8 cellular contexts compared by ENCODE assay signal in the genomic region with DNA sequence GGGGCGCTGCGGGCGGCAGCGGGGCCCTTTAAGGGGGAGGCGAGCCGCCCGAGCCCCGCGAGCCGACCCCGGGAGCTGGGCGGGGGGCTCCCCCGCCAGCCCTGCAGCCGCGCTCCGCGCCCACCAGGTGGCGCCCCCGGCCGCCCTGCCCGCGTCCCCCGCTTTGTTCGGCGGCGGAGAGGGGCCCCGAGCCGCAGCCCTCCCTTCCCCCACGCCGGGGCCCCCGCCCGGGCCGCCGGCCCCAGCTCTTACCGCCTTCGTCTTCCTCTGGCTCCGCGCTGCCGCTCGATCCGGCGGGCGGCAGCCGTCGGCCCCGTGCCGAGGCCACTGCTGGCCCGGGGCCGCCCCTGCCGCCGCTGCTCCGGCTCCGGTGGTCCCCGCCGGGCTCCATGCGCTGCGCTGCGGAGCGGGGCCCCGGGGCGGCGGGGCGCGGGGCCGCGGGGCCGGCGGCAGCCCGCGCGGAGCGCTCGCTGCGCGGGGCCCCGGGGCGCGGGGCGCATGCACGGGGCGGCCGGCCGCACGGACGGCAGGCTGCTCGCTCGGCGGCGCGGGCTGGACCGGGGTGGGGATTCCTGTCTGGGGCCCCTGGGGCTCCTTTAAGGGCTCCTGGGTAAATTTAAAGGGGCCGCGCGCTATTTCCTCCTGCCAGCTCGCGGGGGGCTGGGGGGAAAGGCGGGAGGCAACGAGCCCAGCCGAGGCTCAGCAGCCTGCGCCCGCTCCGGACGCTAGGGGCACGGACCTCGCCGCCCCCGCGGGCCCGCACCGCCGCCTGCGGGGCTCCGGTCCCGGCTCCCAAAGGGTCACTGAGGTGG. TPM values are rescaled to one million over a fixed set of nuclear protein-coding genes. Genes with fewer than 3 reads are reported as not detected.
DNase-seq lines count a peak whose midpoint lies in the region; ATAC-seq, FAIRE-seq and TF ChIP-seq lines count a peak whose summit lies in the region.

Gene ZFTA (minus strand): TSS at position 544 of the 812 bp plus-strand sequence. CDS start 153 bp downstream, at position 391.

- TF ChIP-seq CTCF in AG09319 (IDR thresholded peaks at IDR 0.05; ENCODE audit: low read depth, low read length) (peak; percentile 24), glutamatergic neuron (IDR thresholded peaks at IDR 0.05; ENCODE audit: partially characterized antibody, unreplicated experiment) (peak; percentile 68), osteocyte (IDR thresholded peaks at IDR 0.05) (peak; percentile 77), upper lobe of right lung (IDR thresholded peaks at IDR 0.05) (peak; percentile 39)

- peaks cover 8% of the 10 kb centered on the region for H3K4me1 Mint-ChIP-seq in glutamatergic neuron (ENCODE audit: low read depth, unreplicated experiment)
- peaks cover 28% of the 10 kb centered on the region for H3K4me1 Mint-ChIP-seq in osteocyte (ENCODE audit: unreplicated experiment)

- peak; percentile 67 to 70 for ATAC-seq in activated naive CD4-positive, alpha-beta T cell treated with anti-CD3 and anti-CD28 coated beads, Interleukin-2, amount 50 U/mL, for 72 hours
- ATAC-seq in upper lobe of right lung, result peak; percentile 75

- H3K9me3 Mint-ChIP-seq in activated naive CD4-positive, alpha-beta T cell treated with anti-CD3 and anti-CD28 coated beads, Interleukin-2, amount 50 U/mL, for 72 hours, result no peaks in the 10 kb centered on the region
- H3K9me3 Mint-ChIP-seq in glutamatergic neuron (ENCODE audit: unreplicated experiment) (peaks cover 28% of the 10 kb centered on the region), osteocyte (ENCODE audit: unreplicated experiment) (no peaks in the 10 kb centered on the region)

- intact Hi-C loops in upper lobe of right lung (cut with DNase I), result no loop called here

- H3K27me3 Mint-ChIP-seq in glutamatergic neuron (ENCODE audit: unreplicated experiment) (peaks cover 33% of the 10 kb centered on the region), osteocyte (ENCODE audit: unreplicated experiment) (no peaks in the 10 kb centered on the region)

- H3K36me3 ChIP-seq in SJCRH30 (peaks cover 6% of the 10 kb centered on the region; the same call in 1 of the 2 replicates), upper lobe of right lung (no peaks in the 10 kb centered on the region)

- no peaks in the 10 kb centered on the region for H3K9me3 ChIP-seq in SJCRH30 (replicated peaks)
- H3K9me3 ChIP-seq in upper lobe of right lung, result no peaks in the 10 kb centered on the region

- FAIRE-seq in GM19239 (lab: Jason Lieb, UNC) (no peak), HTR-8/SVneo (lab: Jason Lieb, UNC) (no peak)

- peaks cover 0 to 6% of the 10 kb centered on the region in 2 donors for H3K36me3 Mint-ChIP-seq in activated naive CD4-positive, alpha-beta T cell treated with anti-CD3 and anti-CD28 coated beads, Interleukin-2, amount 50 U/mL, for 72 hours
- H3K36me3 Mint-ChIP-seq in glutamatergic neuron (ENCODE audit: unreplicated experiment), result peaks cover 4% of the 10 kb centered on the region
- H3K36me3 Mint-ChIP-seq in osteocyte (ENCODE audit: unreplicated experiment), result peaks cover 6% of the 10 kb centered on the region

- H3K4me3 ChIP-seq in SJCRH30 (peak within 1 kb of the TSS; percentile 96), upper lobe of right lung (peak within 1 kb of the TSS; percentile 82)

- DNase-seq in AG09319 (ENCODE audit: extremely low read depth, low read depth), result no peak
- peak; percentile 95 for DNase-seq in GM19239 (ENCODE audit: insufficient read length, low spot score)
- peak; percentile 80 for DNase-seq in HTR-8/SVneo (ENCODE audit: insufficient read length, low spot score)
- DNase-seq in SJCRH30, result peak; percentile 68 to 78
- peak; percentile 62 to 78 for DNase-seq in activated naive CD4-positive, alpha-beta T cell treated with anti-CD3 and anti-CD28 coated beads, Interleukin-2, amount 50 U/mL, for 72 hours (ENCODE audit: low spot score in 2 of 2)
- DNase-seq in glutamatergic neuron, result peak; percentile 86
- peak; percentile 89 for DNase-seq in osteocyte (ENCODE audit: extremely low spot score, unreplicated experiment)
- DNase-seq in upper lobe of right lung, result peak; percentile 83

- peak within 1 kb of the TSS; percentile 99 for H3K4me3 Mint-ChIP-seq in glutamatergic neuron (ENCODE audit: unreplicated experiment)
- peak within 1 kb of the TSS; percentile 89 for H3K4me3 Mint-ChIP-seq in osteocyte (ENCODE audit: unreplicated experiment)

- H3K27me3 ChIP-seq in SJCRH30 (peaks cover 4% of the 10 kb centered on the region; the same call in 1 of the 2 replicates), upper lobe of right lung (no peaks in the 10 kb centered on the region)

- H3K4me1 ChIP-seq in SJCRH30, result peaks cover 7% of the 10 kb centered on the region; the same call in 1 of the 2 replicates
- H3K4me1 ChIP-seq in upper lobe of right lung, result peaks cover 22% of the 10 kb centered on the region

- H3K27ac ChIP-seq in SJCRH30, result peak within 1 kb of the TSS; percentile 42
- peak within 1 kb of the TSS; percentile 68 for H3K27ac ChIP-seq in upper lobe of right lung

- H3K27ac Mint-ChIP-seq in activated naive CD4-positive, alpha-beta T cell treated with anti-CD3 and anti-CD28 coated beads, Interleukin-2, amount 50 U/mL, for 72 hours, result peak within 1 kb of the TSS; percentile 75 to 95
- H3K27ac Mint-ChIP-seq in glutamatergic neuron (ENCODE audit: unreplicated experiment) (peak within 1 kb of the TSS; percentile 100), osteocyte (ENCODE audit: unreplicated experiment) (peak within 1 kb of the TSS; percentile 91)

RNA-seq across cellular contexts. Expression of gene ZFTA, which starts in this region (rescaled TPM):
- 20.3 and 21.7 TPM in 2 replicates for total RNA-seq in SJCRH30 (2014; rRNA removed; shearing (Covaris generic))
- 1 to 10 TPM in 1 of 2 donors, under 1 TPM in 1; 0.16 to 2.2 TPM for total RNA-seq in activated naive CD4-positive, alpha-beta T cell treated with anti-CD3 and anti-CD28 coated beads, Interleukin-2, amount 50 U/mL, for 72 hours
- total RNA-seq in glutamatergic neuron (ENCODE audit: unreplicated experiment), result 216 TPM
- 32.1 and 34.3 TPM in 2 replicates for total RNA-seq in osteocyte
- 9.5 TPM for total RNA-seq in upper lobe of right lung

Comparison
In these comparisons a context has a peak if more than half of its experiments do, and no peak if none do; other contexts are left out.
1. CTCF ChIP-seq: peak in every context shown above with its lines; median percentile 77 in osteocyte; 68 in glutamatergic neuron; 39 in upper lobe of right lung; 24 in AG09319.